11 cellular contexts compared by ENCODE assay signal in genomic region chr14:49982522-49982951, GRCh38.
DNase-seq lines count a peak whose midpoint lies in the region; ATAC-seq and TF ChIP-seq lines count a peak whose summit lies in the region.
"Had no signal": no experiment of that assay in that cellular context is flagged by ENCODE, and none has a peak within 500 bp of the region (broad histone marks: within the 10 kb centered on the region; RNA-seq: fewer than 3 reads in every experiment).

No MANE protein-coding gene starts in this region.

- peak overlapping the region in 6 of 10 donors; percentile 2 to 29 (median 10) for H3K4me3 ChIP-seq in heart right ventricle
- H3K4me3 ChIP-seq: BLaER1 had no signal

- no peaks in the 10 kb centered on the region for H3K27me3 Mint-ChIP-seq in activated CD4-positive, alpha-beta T cell treated with anti-CD3 and anti-CD28 coated beads, Interleukin-2, amount 10 ng/mL, durations not matched to agents 7 days and 5 days
- H3K27me3 Mint-ChIP-seq in activated CD4-positive, alpha-beta memory T cell treated with anti-CD3 and anti-CD28 coated beads, Interleukin-2, amount 10 ng/mL, durations not matched to agents 7 days and 5 days, result no peaks in the 10 kb centered on the region

- POLR2A ChIA-PET in activated CD4-positive, alpha-beta T cell treated with anti-CD3 and anti-CD28 coated beads, Interleukin-2, amount 10 ng/mL, durations not matched to agents 7 days and 5 days (lab: Charles Lee), result no interaction called here
- POLR2A ChIA-PET in activated CD4-positive, alpha-beta memory T cell treated with anti-CD3 and anti-CD28 coated beads, Interleukin-2, amount 10 ng/mL, durations not matched to agents 7 days and 5 days (lab: Charles Lee), result interaction anchor here (0.9 to 7.5 kb wide), 10 partner anchors 8 to 120 kb away, joined by 3 to 44 read pairs (median 5); partner anchors contain the start of gene ARF6

- no peaks in the 10 kb centered on the region for H3K9me3 ChIP-seq in heart right ventricle
- H3K9me3 ChIP-seq: BLaER1 had no signal

- 43 to 56% methylated on average over 9 of the region's 9 CpGs for WGBS in heart right ventricle, 2 donors

- peaks cover 0 to 25% (median 0%) of the 10 kb centered on the region in 9 donors for H3K4me1 ChIP-seq in heart right ventricle

- CTCF ChIA-PET in activated CD4-positive, alpha-beta T cell treated with anti-CD3 and anti-CD28 coated beads, Interleukin-2, amount 10 ng/mL, durations not matched to agents 7 days and 5 days (lab: Charles Lee), result interaction anchor here (0.7 to 1.6 kb wide), 4 partner anchors 10 to 87 kb away, joined by 3 to 4 read pairs (median 4); no protein-coding TSS in a partner anchor
- CTCF ChIA-PET in activated CD4-positive, alpha-beta memory T cell treated with anti-CD3 and anti-CD28 coated beads, Interleukin-2, amount 10 ng/mL, durations not matched to agents 7 days and 5 days (lab: Charles Lee), result interaction anchor here (0.6 to 1.0 kb wide), 2 partner anchors 12 to 17 kb away, joined by 3 to 4 read pairs; no protein-coding TSS in a partner anchor

- DNase-seq in activated CD4-positive, alpha-beta T cell treated with anti-CD3 and anti-CD28 coated beads, Interleukin-2, amount 10 ng/mL, durations not matched to agents 7 days and 5 days, result no peak
- DNase-seq in activated CD4-positive, alpha-beta T cell treated with anti-CD3 and anti-CD28 coated beads for 4 hours, result no peak
- DNase-seq in activated CD4-positive, alpha-beta memory T cell treated with anti-CD3 and anti-CD28 coated beads, Interleukin-2, amount 10 ng/mL, durations not matched to agents 7 days and 5 days, result no peak
- DNase-seq in heart right ventricle (no peak), stromal cell of bone marrow (ENCODE audit: low read depth) (peak; percentile 91), G401 (ENCODE audit: low spot score) (no peak), SKM-1 (lab: John Stamatoyannopoulos, UW; ENCODE audit: unreplicated experiment) (no peak)
- DNase-seq: NCI-H1048; stimulated activated CD4-positive, alpha-beta T cell treated with anti-CD3 and anti-CD28 coated beads, Interleukin-2, amount 100 ng/mL, for 24 hours had no signal

- peak overlapping the region in 6 of 10 donors; percentile 13 to 75 (median 43) for H3K27ac ChIP-seq in heart right ventricle
- H3K27ac ChIP-seq: BLaER1 had no signal

- intact Hi-C loops in heart right ventricle (cut with DNase I), result no loop called here

- H3K4me3 Mint-ChIP-seq in activated CD4-positive, alpha-beta T cell treated with anti-CD3 and anti-CD28 coated beads, Interleukin-2, amount 10 ng/mL, durations not matched to agents 7 days and 5 days, result no peak overlapping the region
- peak overlapping the region; percentile 43 for H3K4me3 Mint-ChIP-seq in activated CD4-positive, alpha-beta memory T cell treated with anti-CD3 and anti-CD28 coated beads, Interleukin-2, amount 10 ng/mL, durations not matched to agents 7 days and 5 days

- H3K36me3 Mint-ChIP-seq in activated CD4-positive, alpha-beta T cell treated with anti-CD3 and anti-CD28 coated beads, Interleukin-2, amount 10 ng/mL, durations not matched to agents 7 days and 5 days (ENCODE audit: low read depth), result peaks cover 28% of the 10 kb centered on the region
- H3K36me3 Mint-ChIP-seq in activated CD4-positive, alpha-beta memory T cell treated with anti-CD3 and anti-CD28 coated beads, Interleukin-2, amount 10 ng/mL, durations not matched to agents 7 days and 5 days (ENCODE audit: low read depth), result peaks cover 12% of the 10 kb centered on the region

- no peaks in the 10 kb centered on the region for H3K9me3 Mint-ChIP-seq in activated CD4-positive, alpha-beta T cell treated with anti-CD3 and anti-CD28 coated beads, Interleukin-2, amount 10 ng/mL, durations not matched to agents 7 days and 5 days
- H3K9me3 Mint-ChIP-seq in activated CD4-positive, alpha-beta memory T cell treated with anti-CD3 and anti-CD28 coated beads, Interleukin-2, amount 10 ng/mL, durations not matched to agents 7 days and 5 days, result no peaks in the 10 kb centered on the region

- peak in 7 of 8 donors; percentile 35 to 73 (median 53) for ATAC-seq in heart right ventricle
- no peak for ATAC-seq in GM19397 (IDR thresholded peaks at IDR 0.05; ENCODE audit: unreplicated experiment)

- in situ Hi-C loops in G401 (cut with HindIII; ENCODE audit: low sequenced_read_pairs), result no loop called here

- peaks cover 61% of the 10 kb centered on the region for H3K4me1 Mint-ChIP-seq in activated CD4-positive, alpha-beta T cell treated with anti-CD3 and anti-CD28 coated beads, Interleukin-2, amount 10 ng/mL, durations not matched to agents 7 days and 5 days
- peaks cover 75% of the 10 kb centered on the region for H3K4me1 Mint-ChIP-seq in activated CD4-positive, alpha-beta memory T cell treated with anti-CD3 and anti-CD28 coated beads, Interleukin-2, amount 10 ng/mL, durations not matched to agents 7 days and 5 days

- no peaks in the 10 kb centered on the region for H3K27me3 ChIP-seq in heart right ventricle
- H3K27me3 ChIP-seq: BLaER1 had no signal

- no peaks in the 10 kb centered on the region for H3K36me3 ChIP-seq in heart right ventricle
- H3K36me3 ChIP-seq: BLaER1 had no signal

- peak overlapping the region; percentile 69 for H3K27ac Mint-ChIP-seq in activated CD4-positive, alpha-beta T cell treated with anti-CD3 and anti-CD28 coated beads, Interleukin-2, amount 10 ng/mL, durations not matched to agents 7 days and 5 days
- H3K27ac Mint-ChIP-seq in activated CD4-positive, alpha-beta memory T cell treated with anti-CD3 and anti-CD28 coated beads, Interleukin-2, amount 10 ng/mL, durations not matched to agents 7 days and 5 days, result peak overlapping the region; percentile 78

- TF ChIP-seq CTCF in heart right ventricle (IDR thresholded peaks at IDR 0.05), result no peak
